ENCODE assay signal across 12 cellular contexts in the genomic region with DNA sequence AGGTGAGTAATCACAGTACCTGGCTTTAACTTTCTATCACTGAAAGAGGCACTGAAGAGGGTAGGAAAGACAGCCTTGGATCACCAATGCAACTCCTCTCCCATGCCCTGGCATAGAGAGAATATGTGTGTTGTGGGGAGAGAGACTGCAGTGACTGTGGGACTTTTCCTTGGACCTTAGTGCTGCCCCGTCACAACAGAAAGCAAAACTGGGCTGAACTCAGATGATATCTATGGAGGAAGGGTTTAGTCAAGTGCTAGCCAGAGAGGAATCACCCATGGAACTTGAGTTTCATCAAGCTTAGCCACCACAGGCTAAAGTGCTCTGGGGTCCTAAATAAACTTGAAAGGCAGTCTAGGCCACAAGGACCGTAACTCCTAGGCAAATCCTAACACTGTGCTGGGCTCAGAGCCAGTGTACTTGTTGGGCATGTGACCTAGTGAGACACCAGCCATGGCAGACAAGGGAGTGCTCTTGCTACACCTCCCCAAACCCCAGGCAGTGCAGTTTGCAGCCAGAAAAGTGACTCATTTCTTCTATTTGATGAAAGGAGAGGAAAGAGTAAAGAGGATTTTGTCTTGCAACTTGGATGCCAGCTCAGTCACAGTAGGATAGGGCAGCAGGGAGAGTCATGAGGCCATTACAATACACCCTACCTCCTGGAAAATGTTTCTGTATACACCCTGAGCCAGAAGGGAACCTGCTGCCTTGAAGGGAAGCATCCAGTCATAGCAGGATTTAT.
DNase-seq lines count a peak whose midpoint lies in the region; FAIRE-seq and TF ChIP-seq lines count a peak whose summit lies in the region.
"Had no signal": no experiment of that assay in that cellular context is flagged by ENCODE, and none has a peak within 500 bp of the region (broad histone marks: within the 10 kb centered on the region; RNA-seq: fewer than 3 reads in every experiment).

No MANE protein-coding gene starts in this region.

- no peak overlapping the region for H2BK5ac ChIP-seq in mesenchymal stem cell (ENCODE audit: low read depth, low read length, poor library complexity, severe bottlenecking)

- H3K27ac ChIP-seq in mesenchymal stem cell (ENCODE audit: low read length, poor library complexity, severe bottlenecking) = no peak overlapping the region
- H3K27ac ChIP-seq in transverse colon = no peak overlapping the region
- H3K27ac ChIP-seq: tibial nerve had no signal

- in situ Hi-C loops in transverse colon (cut with MboI; ENCODE audit: low pct_ligation_motif_present in 1 of 4, low pct_unique_long_range_greater_than_20kb in 1 of 4, low sequenced_read_pairs in 3 of 4) = loop anchor here in 3 of 4 donors (25.0 kb wide), 2 partner anchors 458 to 483 kb away; no protein-coding TSS in a partner anchor

- intact Hi-C loops in transverse colon (cut with DNase I; ENCODE audit: low total_unique reads) = no loop called here
- intact Hi-C loops in posterior cingulate gyrus (cut with DNase I) = no loop called here

- no peak for TF ChIP-seq EP300 in transverse colon (IDR thresholded peaks at IDR 0.05; ENCODE audit: low read depth)

- H3K36me3 ChIP-seq in bronchial epithelial cell (ENCODE audit: control insufficient read depth, insufficient read depth, low read length) (no peaks in the 10 kb centered on the region), mesenchymal stem cell (ENCODE audit: control insufficient read depth in 1 of 2, insufficient read depth in 2 of 2, low read depth in 1 of 2, low read length in 2 of 2) (no peaks in the 10 kb centered on the region), transverse colon (no peaks in the 10 kb centered on the region)
- H3K36me3 ChIP-seq: tibial nerve had no signal

- no peak for TF ChIP-seq POLR2A in transverse colon (IDR thresholded peaks at IDR 0.05)

- no peak overlapping the region for H3K14ac ChIP-seq in mesenchymal stem cell (ENCODE audit: low read length in 2 of 2)

- no peak overlapping the region for H2BK120ac ChIP-seq in mesenchymal stem cell (ENCODE audit: low read depth, low read length)

- no peak overlapping the region for H3K18ac ChIP-seq in mesenchymal stem cell (ENCODE audit: low read depth in 1 of 2, low read length in 2 of 2)

- H4K91ac ChIP-seq in mesenchymal stem cell (ENCODE audit: low read length) = no peak overlapping the region

- no peak overlapping the region for H2AK5ac ChIP-seq in mesenchymal stem cell (ENCODE audit: low read length, severe bottlenecking)

- H3K9me3 ChIP-seq in mesenchymal stem cell (ENCODE audit: control insufficient read depth, low read length) (no peaks in the 10 kb centered on the region), transverse colon (peaks cover 0 to 2% of the 10 kb centered on the region in 2 donors)

- H3K27me3 ChIP-seq in bronchial epithelial cell (ENCODE audit: control insufficient read depth, insufficient read depth, low read length) = no peaks in the 10 kb centered on the region
- H3K27me3 ChIP-seq in mesenchymal stem cell (ENCODE audit: control insufficient read depth in 1 of 2, insufficient read depth in 1 of 2, low read length in 2 of 2) = no peaks in the 10 kb centered on the region
- H3K27me3 ChIP-seq in transverse colon = no peaks in the 10 kb centered on the region
- H3K27me3 ChIP-seq: tibial nerve had no signal

- H3K4me1 ChIP-seq in mesenchymal stem cell (ENCODE audit: control insufficient read depth, insufficient read depth, low read depth, low read length) (no peaks in the 10 kb centered on the region), transverse colon (no peaks in the 10 kb centered on the region)
- H3K4me1 ChIP-seq: tibial nerve had no signal

- TF ChIP-seq CTCF in bronchial epithelial cell (IDR thresholded peaks at IDR 0.05; ENCODE audit: insufficient read depth, low read length, severe bottlenecking) (no peak), transverse colon (IDR thresholded peaks at IDR 0.05) (no peak)

- H2BK15ac ChIP-seq in mesenchymal stem cell (ENCODE audit: low read depth, poor library complexity, severe bottlenecking) = no peak overlapping the region

- peak; percentile 62 for DNase-seq in Daoy (ENCODE audit: low read depth)
- peak; percentile 66 for DNase-seq in LHCN-M2 (ENCODE audit: low read depth)
- DNase-seq in bronchial epithelial cell (ENCODE audit: low read depth) = peak; percentile 93
- peak; percentile 25 for DNase-seq in mesenchymal stem cell
- no peak for DNase-seq in transverse colon
- no peak for DNase-seq in stimulated activated CD4-positive, alpha-beta T cell treated with anti-CD3 and anti-CD28 coated beads, Interleukin-15, amount 100 ng/mL, for 24 hours
- no peak for DNase-seq in posterior cingulate gyrus
- no peak for DNase-seq in DMS153 treated with DMSO at 0.1 percent for 48 hours (lab: John Stamatoyannopoulos, UW; ENCODE audit: unreplicated experiment)
- DNase-seq: activated CD8-positive, alpha-beta memory T cell treated with anti-CD3 and anti-CD28 coated beads, Interleukin-2, amount 50 U/mL, for 4 hours; naive B cell; SW 1271 had no signal

- H4K8ac ChIP-seq in mesenchymal stem cell (ENCODE audit: low read length) = no peak overlapping the region

- H3K79me1 ChIP-seq in mesenchymal stem cell (replicated peaks; ENCODE audit: low read length, poor library complexity, severe bottlenecking) = no peaks in the 10 kb centered on the region

- H2AFZ ChIP-seq in mesenchymal stem cell (ENCODE audit: low read depth, low read length) = no peak overlapping the region

- no peak overlapping the region for H3K4me2 ChIP-seq in mesenchymal stem cell (ENCODE audit: low read length, poor library complexity, severe bottlenecking)

- peak overlapping the region; percentile 42 for H3K9ac ChIP-seq in mesenchymal stem cell (ENCODE audit: low read length)

- no peak overlapping the region for H2BK12ac ChIP-seq in mesenchymal stem cell (ENCODE audit: low read length in 2 of 2)

- FAIRE-seq in bronchial epithelial cell (lab: Jason Lieb, UNC) = peak; percentile 94

- no peak overlapping the region for H3K4ac ChIP-seq in mesenchymal stem cell (ENCODE audit: low read depth in 1 of 2, low read length in 2 of 2)

- WGBS in mesenchymal stem cell = 96% methylated on average over 2 of the region's 2 CpGs
- 77% methylated on average over 2 of the region's 2 CpGs; no CpG with 5 or more reads in 1 of the 2 donors for WGBS in transverse colon (ENCODE audit: low coverage in 1 of 2), 2 donors

- no peak overlapping the region for H3K4me3 ChIP-seq in bronchial epithelial cell (ENCODE audit: low read depth, low read length)
- no peak overlapping the region for H3K4me3 ChIP-seq in mesenchymal stem cell (ENCODE audit: insufficient read depth in 1 of 2, low read depth in 1 of 2, low read length in 2 of 2)
- H3K4me3 ChIP-seq in transverse colon = no peak overlapping the region
- H3K4me3 ChIP-seq: tibial nerve had no signal

- H3K23ac ChIP-seq in mesenchymal stem cell (ENCODE audit: low read length in 2 of 2) = no peak overlapping the region

Comparison
In these comparisons a context has a peak if more than half of its experiments do, and no peak if none do; other contexts are left out.
1. DNase-seq: peak in Daoy (single experiment), LHCN-M2 (single experiment), bronchial epithelial cell (single experiment) and mesenchymal stem cell (single experiment); none in transverse colon (single experiment), stimulated activated CD4-positive, alpha-beta T cell treated with anti-CD3 and anti-CD28 coated beads, Interleukin-15, amount 100 ng/mL, for 24 hours (single experiment), posterior cingulate gyrus (0 of 10) and DMS153 treated with DMSO at 0.1 percent for 48 hours (single experiment).